8 cellular contexts compared by ENCODE assay signal in the genomic region with DNA sequence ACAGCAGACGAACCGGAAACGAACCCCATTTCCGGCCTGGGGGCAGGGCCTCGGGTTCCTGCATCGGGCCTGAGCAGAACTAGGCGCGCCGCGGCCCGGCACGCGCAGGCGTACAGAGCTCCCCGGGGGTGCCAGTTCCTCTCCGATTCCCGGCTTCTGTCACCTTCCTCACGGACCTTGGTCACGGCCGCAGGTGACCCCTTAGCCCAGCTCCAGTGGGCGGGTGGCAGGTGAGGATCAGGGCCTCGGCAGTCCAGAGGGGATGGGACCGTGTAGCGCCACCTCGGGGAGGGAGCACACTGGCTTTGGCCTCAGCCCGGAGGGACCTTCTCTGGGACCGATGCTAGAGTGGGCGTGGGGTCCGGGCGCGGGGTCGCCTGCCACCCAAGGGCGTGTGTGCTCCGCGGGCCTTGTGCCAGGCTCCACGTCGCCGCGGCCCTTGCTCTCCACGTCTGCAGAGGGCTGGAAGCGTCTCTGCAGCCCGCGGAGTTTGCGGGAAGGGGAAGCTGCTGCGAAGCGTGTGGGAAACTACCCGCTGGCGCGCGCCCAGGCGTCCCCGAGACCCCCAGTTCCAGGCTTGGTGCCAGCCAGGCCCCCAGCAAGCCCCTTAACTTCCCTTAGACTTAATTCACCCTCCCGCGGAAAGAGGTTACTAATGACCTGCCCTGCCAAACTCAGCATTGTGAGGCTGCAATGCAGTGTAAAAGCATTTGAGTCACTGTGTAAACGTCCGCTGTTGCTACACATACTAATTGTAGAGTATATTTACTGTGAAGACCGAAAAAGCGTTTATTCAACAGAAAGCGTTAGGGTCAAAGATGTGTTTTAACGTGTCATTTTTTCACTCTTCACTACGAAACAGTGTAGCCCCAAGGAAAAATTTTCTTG. TPM values are rescaled to one million over a fixed set of nuclear protein-coding genes. Genes with fewer than 3 reads are reported as not detected.
DNase-seq lines count a peak whose midpoint lies in the region; ATAC-seq and TF ChIP-seq lines count a peak whose summit lies in the region.

A gene (plus strand): TSS at position 48 of the 888 bp plus-strand sequence. CDS start 7,930 bp downstream, outside the sequence.

- H3K4me2 ChIP-seq in KMS-11 = peak within 1 kb of the TSS; percentile 90
- H3K4me2 ChIP-seq in neural progenitor cell = peak within 1 kb of the TSS; percentile 95

- peaks cover 5% of the 10 kb centered on the region for H3K36me3 Mint-ChIP-seq in neural progenitor cell

- no peaks in the 10 kb centered on the region for H3K27me3 ChIP-seq in KMS-11 (ENCODE audit: insufficient read depth, low read depth)
- no peaks in the 10 kb centered on the region for H3K27me3 ChIP-seq in neural progenitor cell
- no peaks in the 10 kb centered on the region for H3K27me3 ChIP-seq in subcutaneous abdominal adipose tissue (ENCODE audit: control insufficient read depth in 5 of 5, insufficient read depth in 4 of 5, low read length in 5 of 5)

- peaks cover 2% of the 10 kb centered on the region for H3K27me3 Mint-ChIP-seq in neural progenitor cell (ENCODE audit: insufficient read depth, low read depth)

- H2AFZ ChIP-seq in KMS-11 (ENCODE audit: low read depth) (peak within 1 kb of the TSS; percentile 94), neural progenitor cell (replicated peaks) (peak within 1 kb of the TSS; percentile 93)

- DNase-seq in ELF-1 (ENCODE audit: low read depth, low spot score) (peak; percentile 96), SHP77 treated with DMSO at 0.1 percent for 48 hours (lab: John Stamatoyannopoulos, UW) (peak; percentile 95), activated gamma-delta T cell (lab: John Stamatoyannopoulos, UW) (peak; percentile 81), foreskin fibroblast (peak; percentile 85 to 96), neural progenitor cell (ENCODE audit: low spot score) (peak; percentile 90)

- peaks cover 21% of the 10 kb centered on the region; the same call in 1 of the 2 replicates for H3K79me2 ChIP-seq in KMS-11 (ENCODE audit: insufficient read depth, low read depth)
- H3K79me2 ChIP-seq in neural progenitor cell (ENCODE audit: low read depth) = peaks cover 64% of the 10 kb centered on the region

- peaks cover 33% of the 10 kb centered on the region for H3K4me1 Mint-ChIP-seq in neural progenitor cell

- H3K4me3 ChIP-seq in KMS-11 (IDR thresholded peaks at IDR 0.05; ENCODE audit: insufficient read depth, low read depth, low read length) (peak within 1 kb of the TSS; percentile 77), foreskin fibroblast (ENCODE audit: low read depth in 1 of 2, low read length in 2 of 2) (peak within 1 kb of the TSS; percentile 90 to 95), neural progenitor cell (peak within 1 kb of the TSS; percentile 73), subcutaneous abdominal adipose tissue (ENCODE audit: low read depth in 1 of 5, low read length in 5 of 5) (peak within 1 kb of the TSS; percentile 92 to 99 (median 97))

- no peaks in the 10 kb centered on the region for H3K9me3 Mint-ChIP-seq in neural progenitor cell

- no peaks in the 10 kb centered on the region for H3K9me3 ChIP-seq in neural progenitor cell (ENCODE audit: low read depth)
- H3K9me3 ChIP-seq in subcutaneous abdominal adipose tissue (ENCODE audit: control insufficient read depth in 5 of 5, low read length in 5 of 5) = no peaks in the 10 kb centered on the region

- peak; percentile 78 for ATAC-seq in GM21723 (IDR thresholded peaks at IDR 0.05; ENCODE audit: unreplicated experiment)

- H3F3A ChIP-seq in neural progenitor cell (ENCODE audit: low read depth) = peaks cover 10% of the 10 kb centered on the region

- peak within 1 kb of the TSS; percentile 97 for H3K4me3 Mint-ChIP-seq in neural progenitor cell

- H3K9ac ChIP-seq in KMS-11 (peak within 1 kb of the TSS; percentile 78), neural progenitor cell (peak within 1 kb of the TSS; percentile 76), subcutaneous abdominal adipose tissue (ENCODE audit: low read length in 5 of 5) (peak within 1 kb of the TSS; percentile 78 to 96 (median 85))

- H3K4me1 ChIP-seq in KMS-11 (ENCODE audit: low read depth, poor library complexity, severe bottlenecking) = peaks cover 11% of the 10 kb centered on the region
- peaks cover 9% of the 10 kb centered on the region for H3K4me1 ChIP-seq in neural progenitor cell
- peaks cover 4 to 43% (median 37%) of the 10 kb centered on the region in 5 donors for H3K4me1 ChIP-seq in subcutaneous abdominal adipose tissue (ENCODE audit: control insufficient read depth in 5 of 5, insufficient read depth in 5 of 5, low read length in 5 of 5)

- peak within 1 kb of the TSS; percentile 41; the same call in 1 of the 2 replicates for H3K27ac ChIP-seq in KMS-11
- H3K27ac ChIP-seq in neural progenitor cell = no peak within 1 kb of the TSS
- peak within 1 kb of the TSS; percentile 89 for H3K27ac ChIP-seq in subcutaneous abdominal adipose tissue (ENCODE audit: low read depth, low read length)

- H4K20me1 ChIP-seq in KMS-11 (ENCODE audit: insufficient read depth) (no peaks in the 10 kb centered on the region), neural progenitor cell (ENCODE audit: low read depth) (peaks cover 5% of the 10 kb centered on the region)

- H3K36me3 ChIP-seq in KMS-11 (ENCODE audit: insufficient read depth) = no peaks in the 10 kb centered on the region
- H3K36me3 ChIP-seq in neural progenitor cell = no peaks in the 10 kb centered on the region
- H3K36me3 ChIP-seq in subcutaneous abdominal adipose tissue (ENCODE audit: control insufficient read depth in 5 of 5, insufficient read depth in 5 of 5, low read length in 5 of 5) = peaks cover 0 to 7% (median 0%) of the 10 kb centered on the region in 5 donors

- peak; percentile 30; the same call in 1 of the 2 replicates for TF ChIP-seq CTCF in KMS-11 (conservative IDR thresholded peaks at IDR 0.05; ENCODE audit: low read depth, low read length)
- peak; percentile 55 for TF ChIP-seq CTCF in foreskin fibroblast (IDR thresholded peaks at IDR 0.05; ENCODE audit: low read depth, low read length)
- TF ChIP-seq CTCF in neural progenitor cell (IDR thresholded peaks at IDR 0.05) = peak; percentile 54

- peak within 1 kb of the TSS; percentile 72 for H3K27ac Mint-ChIP-seq in neural progenitor cell

RNA-seq across cellular contexts. Expression of the gene that starts here (rescaled TPM):
- total RNA-seq in neural progenitor cell (ENCODE audit: low replicate concordance) = 59.5 and 70.3 TPM in 2 replicates
